Comparison of ENCODE assay signal across 8 cellular contexts in genomic region chr4:53929955-53930798, GRCh38.
A peak's percentile ranks its signal among the peaks of the same experiment; 100 is the strongest.
DNase-seq lines count a peak whose midpoint lies in the region; TF ChIP-seq lines count a peak whose summit lies in the region.

No MANE protein-coding gene starts in this region.

- H3K4me3 ChIP-seq in H7 (ENCODE audit: insufficient read depth, low read depth, low read length), result no peak overlapping the region

- H3K4me1 Mint-ChIP-seq in brain, result no peaks in the 10 kb centered on the region
- H3K4me1 Mint-ChIP-seq in activated T-helper 2 cell treated with anti-CD3 and anti-CD28 coated beads, Interferon-gamma antibody, Interleukin-2, Interleukin-4, amounts not matched to agents 10 μg/mL and 5 μg/mL and 100 μg/mL, durations not matched to agents 14 hours and 24 hours and 36 hours (ENCODE audit: low read depth), result no peaks in the 10 kb centered on the region

- no peaks in the 10 kb centered on the region for H3K36me3 ChIP-seq in H7 (replicated peaks; ENCODE audit: control insufficient read depth, insufficient read depth, low read length)

- DNase-seq in DMS153 (lab: John Stamatoyannopoulos, UW) (peak; percentile 57), H7 (peak; percentile 61), NCI-H1694 (lab: John Stamatoyannopoulos, UW) (peak; percentile 39), T1000 (lab: John Stamatoyannopoulos, UW) (peak; percentile 54), iPS-NIHi11 (ENCODE audit: low spot score) (peak; percentile 90)
- peak; percentile 23 to 47 for DNase-seq in stimulated activated CD4-positive, alpha-beta T cell treated with anti-CD3 and anti-CD28 coated beads, Interleukin-12 subunit alpha, Interleukin-12 subunit beta, amount 100 ng/mL, for 24 hours (ENCODE audit: low read depth in 2 of 2)
- no peak for DNase-seq in activated T-helper 2 cell treated with anti-CD3 and anti-CD28 coated beads, Interferon-gamma antibody, Interleukin-2, Interleukin-4, amounts not matched to agents 10 μg/mL and 5 μg/mL and 100 μg/mL, durations not matched to agents 14 hours and 24 hours and 36 hours (ENCODE audit: low spot score)

- no peaks in the 10 kb centered on the region for H3K27me3 ChIP-seq in H7 (ENCODE audit: control insufficient read depth, insufficient read depth, low read length)

- no peak overlapping the region for H3K4me3 Mint-ChIP-seq in brain
- H3K4me3 Mint-ChIP-seq in activated T-helper 2 cell treated with anti-CD3 and anti-CD28 coated beads, Interferon-gamma antibody, Interleukin-2, Interleukin-4, amounts not matched to agents 10 μg/mL and 5 μg/mL and 100 μg/mL, durations not matched to agents 14 hours and 24 hours and 36 hours (ENCODE audit: low read depth), result no peak overlapping the region

- peaks cover 11% of the 10 kb centered on the region for H3K27me3 Mint-ChIP-seq in brain
- peaks cover 11% of the 10 kb centered on the region for H3K27me3 Mint-ChIP-seq in activated T-helper 2 cell treated with anti-CD3 and anti-CD28 coated beads, Interferon-gamma antibody, Interleukin-2, Interleukin-4, amounts not matched to agents 10 μg/mL and 5 μg/mL and 100 μg/mL, durations not matched to agents 14 hours and 24 hours and 36 hours (ENCODE audit: low read depth)

- no peak overlapping the region for H3K27ac Mint-ChIP-seq in brain
- no peak overlapping the region for H3K27ac Mint-ChIP-seq in activated T-helper 2 cell treated with anti-CD3 and anti-CD28 coated beads, Interferon-gamma antibody, Interleukin-2, Interleukin-4, amounts not matched to agents 10 μg/mL and 5 μg/mL and 100 μg/mL, durations not matched to agents 14 hours and 24 hours and 36 hours

- intact Hi-C loops in activated T-helper 2 cell treated with anti-CD3 and anti-CD28 coated beads, Interferon-gamma antibody, Interleukin-2, Interleukin-4, amounts not matched to agents 10 μg/mL and 5 μg/mL and 100 μg/mL, durations not matched to agents 14 hours and 24 hours and 36 hours (cut with micrococcal nuclease), result loop anchor here (1.0 to 10.0 kb wide), 3 partner anchors 161 to 915 kb away; no protein-coding TSS in a partner anchor

- H3K36me3 Mint-ChIP-seq in brain, result no peaks in the 10 kb centered on the region
- no peaks in the 10 kb centered on the region for H3K36me3 Mint-ChIP-seq in activated T-helper 2 cell treated with anti-CD3 and anti-CD28 coated beads, Interferon-gamma antibody, Interleukin-2, Interleukin-4, amounts not matched to agents 10 μg/mL and 5 μg/mL and 100 μg/mL, durations not matched to agents 14 hours and 24 hours and 36 hours (ENCODE audit: low read depth)

- peak; percentile 78 to 79 for TF ChIP-seq CTCF in brain (conservative IDR thresholded peaks at IDR 0.05)

- H3K9me3 Mint-ChIP-seq in brain, result peaks cover 2 to 11% (median 5%) of the 10 kb centered on the region in 5 experiments
- no peaks in the 10 kb centered on the region for H3K9me3 Mint-ChIP-seq in activated T-helper 2 cell treated with anti-CD3 and anti-CD28 coated beads, Interferon-gamma antibody, Interleukin-2, Interleukin-4, amounts not matched to agents 10 μg/mL and 5 μg/mL and 100 μg/mL, durations not matched to agents 14 hours and 24 hours and 36 hours
